In the genomic region with DNA sequence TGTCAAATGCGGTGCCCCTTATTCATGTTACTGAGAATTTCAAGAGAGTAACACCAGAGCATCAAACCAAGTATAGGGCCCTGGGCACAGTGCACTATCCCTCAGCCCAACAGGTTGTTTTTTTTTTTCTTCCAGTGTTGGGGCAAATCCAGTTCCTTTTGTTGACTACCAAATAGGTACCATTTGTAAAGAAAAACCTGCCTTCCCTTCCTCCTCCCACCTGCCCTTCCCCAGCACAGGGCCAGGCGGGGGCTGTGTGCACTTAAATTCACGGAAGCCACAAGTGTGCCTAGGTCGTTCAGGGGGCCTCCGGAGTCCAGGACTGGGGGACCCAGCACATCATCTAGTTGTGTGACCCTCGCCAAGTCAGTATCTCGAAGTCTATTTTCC, we compare ENCODE assay signal across 8 cellular contexts. TPM values are rescaled to one million over a fixed set of nuclear protein-coding genes. Genes with fewer than 3 reads are reported as not detected.
A peak's percentile ranks its signal among the peaks of the same experiment; 100 is the strongest.
DNase-seq lines count a peak whose midpoint lies in the region; ATAC-seq and TF ChIP-seq lines count a peak whose summit lies in the region.

No MANE protein-coding gene starts in this region.

- H3K79me2 ChIP-seq in hepatocyte = peaks cover 4% of the 10 kb centered on the region

- peaks cover 96% of the 10 kb centered on the region for H3K36me3 Mint-ChIP-seq in activated T-cell treated with anti-CD3 and anti-CD28 coated beads, Interleukin-2, amount 50 U/mL, for 24 hours (ENCODE audit: low read depth)
- peaks cover 47% of the 10 kb centered on the region for H3K36me3 Mint-ChIP-seq in stimulated activated memory B cell treated with anti-CD40 and anti-IgM and Interleukin-4, amounts not matched to agents 10 μg/mL and 1 μg/mL and 100 μg/mL, for 72 hours

- H3K27ac ChIP-seq in WERI-Rb-1 (peak overlapping the region; percentile 91), hepatocyte (peak overlapping the region; percentile 92)

- peaks cover 44% of the 10 kb centered on the region for H3K4me1 Mint-ChIP-seq in activated T-cell treated with anti-CD3 and anti-CD28 coated beads, Interleukin-2, amount 50 U/mL, for 24 hours (ENCODE audit: low read depth)
- H3K4me1 Mint-ChIP-seq in stimulated activated memory B cell treated with anti-CD40 and anti-IgM and Interleukin-4, amounts not matched to agents 10 μg/mL and 1 μg/mL and 100 μg/mL, for 72 hours = peaks cover 37% of the 10 kb centered on the region

- H3K27me3 Mint-ChIP-seq in activated T-cell treated with anti-CD3 and anti-CD28 coated beads, Interleukin-2, amount 50 U/mL, for 24 hours = no peaks in the 10 kb centered on the region
- no peaks in the 10 kb centered on the region for H3K27me3 Mint-ChIP-seq in stimulated activated memory B cell treated with anti-CD40 and anti-IgM and Interleukin-4, amounts not matched to agents 10 μg/mL and 1 μg/mL and 100 μg/mL, for 72 hours

- H3K9me3 ChIP-seq in WERI-Rb-1 (ENCODE audit: severe bottlenecking) (no peaks in the 10 kb centered on the region), hepatocyte (ENCODE audit: low read depth) (no peaks in the 10 kb centered on the region)

- 74% methylated on average over 7 of the region's 7 CpGs for WGBS in hepatocyte (ENCODE audit: low lambda C conversion rate, missing lambda C conversion rate)

- peak overlapping the region; percentile 87 for H3K4me3 Mint-ChIP-seq in activated T-cell treated with anti-CD3 and anti-CD28 coated beads, Interleukin-2, amount 50 U/mL, for 24 hours
- H3K4me3 Mint-ChIP-seq in stimulated activated memory B cell treated with anti-CD40 and anti-IgM and Interleukin-4, amounts not matched to agents 10 μg/mL and 1 μg/mL and 100 μg/mL, for 72 hours = peak overlapping the region; percentile 93

- H3K27me3 ChIP-seq in WERI-Rb-1 (ENCODE audit: insufficient read depth, low read depth, severe bottlenecking) = no peaks in the 10 kb centered on the region
- no peaks in the 10 kb centered on the region for H3K27me3 ChIP-seq in hepatocyte

- H3K27ac Mint-ChIP-seq in activated T-cell treated with anti-CD3 and anti-CD28 coated beads, Interleukin-2, amount 50 U/mL, for 24 hours = peak overlapping the region; percentile 95
- H3K27ac Mint-ChIP-seq in stimulated activated memory B cell treated with anti-CD40 and anti-IgM and Interleukin-4, amounts not matched to agents 10 μg/mL and 1 μg/mL and 100 μg/mL, for 72 hours = peak overlapping the region; percentile 97

- no peak for ATAC-seq in stimulated activated memory B cell treated with anti-CD40 and anti-IgM and Interleukin-4, amounts not matched to agents 10 μg/mL and 1 μg/mL and 100 μg/mL, for 72 hours
- no peak for ATAC-seq in HG02884 (IDR thresholded peaks at IDR 0.05; ENCODE audit: unreplicated experiment)

- DNase-seq in activated T-cell treated with anti-CD3 and anti-CD28 coated beads, Interleukin-2, amount 50 U/mL, for 24 hours = no peak
- DNase-seq in activated T-cell treated with anti-CD3 and anti-CD28 coated beads, Interleukin-2, amount 50 U/mL, for 1 hour = no peak
- no peak for DNase-seq in WERI-Rb-1
- no peak for DNase-seq in hepatocyte (ENCODE audit: low spot score)
- no peak for DNase-seq in SIG-M5 treated with dmso at 0.1 percent for 504 hours (lab: John Stamatoyannopoulos, UW; ENCODE audit: unreplicated experiment)
- DNase-seq in nucleus accumbens (lab: John Stamatoyannopoulos, UW) = no peak

- H4K20me1 ChIP-seq in hepatocyte (ENCODE audit: insufficient read depth, poor library complexity, severe bottlenecking) = no peaks in the 10 kb centered on the region

- no peaks in the 10 kb centered on the region for H3K9me2 ChIP-seq in hepatocyte (replicated peaks; ENCODE audit: insufficient read depth)

- peak overlapping the region; percentile 99 for H2AFZ ChIP-seq in hepatocyte

- H3K4me3 ChIP-seq in WERI-Rb-1 (ENCODE audit: low read depth, low read length) (peak overlapping the region; percentile 87), hepatocyte (peak overlapping the region; percentile 100)

- peak overlapping the region; percentile 98 for H3K4me2 ChIP-seq in hepatocyte

- TF ChIP-seq CTCF in WERI-Rb-1 (IDR thresholded peaks at IDR 0.05; ENCODE audit: low read depth, low read length) (no peak), hepatocyte (IDR thresholded peaks at IDR 0.05; ENCODE audit: poor library complexity) (no peak)

- H3K4me1 ChIP-seq in hepatocyte (ENCODE audit: insufficient read depth) = peaks cover 12% of the 10 kb centered on the region

- H3K36me3 ChIP-seq in WERI-Rb-1 (peaks cover 57% of the 10 kb centered on the region), hepatocyte (replicated peaks; ENCODE audit: insufficient read depth, low read depth) (no peaks in the 10 kb centered on the region)

- H3K9me3 Mint-ChIP-seq in activated T-cell treated with anti-CD3 and anti-CD28 coated beads, Interleukin-2, amount 50 U/mL, for 24 hours = no peaks in the 10 kb centered on the region
- no peaks in the 10 kb centered on the region for H3K9me3 Mint-ChIP-seq in stimulated activated memory B cell treated with anti-CD40 and anti-IgM and Interleukin-4, amounts not matched to agents 10 μg/mL and 1 μg/mL and 100 μg/mL, for 72 hours

RNA-seq across cellular contexts. Expression of gene SFXN4, which starts 0.6 kb away (rescaled TPM):
- 22.8 and 27.2 TPM in 2 replicates for total RNA-seq in hepatocyte
- polyA plus RNA-seq in hepatocyte = 40.3 and 41.5 TPM in 2 replicates

RNA-seq across cellular contexts. Expression of gene PRDX3, which starts 12.5 kb away (rescaled TPM):
- 326 and 333 TPM in 2 replicates for total RNA-seq in hepatocyte
- polyA plus RNA-seq in hepatocyte = 282 and 294 TPM in 2 replicates

RNA-seq across cellular contexts. Expression of gene GRK5, which starts 41.3 kb away (rescaled TPM):
- total RNA-seq in hepatocyte = 19.9 and 20.5 TPM in 2 replicates
- 7.6 and 8.7 TPM in 2 replicates for polyA plus RNA-seq in hepatocyte
